ENCODE assay signal across 10 cellular contexts in genomic region chr7:31051598-31052503, GRCh38. TPM values are rescaled to one million over a fixed set of nuclear protein-coding genes. Genes with fewer than 3 reads are reported as not detected.
DNase-seq lines count a peak whose midpoint lies in the region; ATAC-seq and TF ChIP-seq lines count a peak whose summit lies in the region.
"Had no signal": no experiment of that assay in that cellular context is flagged by ENCODE, and none has a peak within 500 bp of the region (broad histone marks: within the 10 kb centered on the region; RNA-seq: fewer than 3 reads in every experiment).

Gene ADCYAP1R1 (plus strand): TSS chr7:31052308. CDS start chr7:31063265, 10,957 bp downstream.

- peaks cover 35% of the 10 kb centered on the region for H3K27me3 Mint-ChIP-seq in activated naive CD4-positive, alpha-beta T cell treated with anti-CD3 and anti-CD28 coated beads for 36 hours (ENCODE audit: low read depth)

- H3K4me3 ChIP-seq in lung (peak within 1 kb of the TSS; percentile 21), transverse colon (peak within 1 kb of the TSS in 3 of 4 donors; percentile 2 to 39 (median 19))

- H3K27me3 ChIP-seq in lung (ENCODE audit: control insufficient read depth, insufficient read depth) (peaks cover 10% of the 10 kb centered on the region), transverse colon (peaks cover 52% of the 10 kb centered on the region)

- 5 to 6% methylated on average over 52 to 61 of the region's 61 CpGs for WGBS in lung, 2 donors
- WGBS in transverse colon (ENCODE audit: low coverage in 1 of 2), 2 donors: 25% methylated on average over 14 of the region's 61 CpGs; no CpG with 5 or more reads in 1 of the 2 donors

- TF ChIP-seq EP300 in transverse colon (IDR thresholded peaks at IDR 0.05; ENCODE audit: low read depth): no peak

- H3K27ac Mint-ChIP-seq in activated naive CD4-positive, alpha-beta T cell treated with anti-CD3 and anti-CD28 coated beads for 36 hours: no peak within 1 kb of the TSS
- H3K27ac Mint-ChIP-seq: activated naive CD8-positive, alpha-beta T cell treated with anti-CD3 and anti-CD28 coated beads, Interleukin-2, amount 10 ng/mL, durations not matched to agents 7 days and 5 days had no signal

- peaks cover 0 to 7% of the 10 kb centered on the region in 2 donors for H3K4me1 ChIP-seq in lung (ENCODE audit: control insufficient read depth in 2 of 2, insufficient read depth in 2 of 2, low read length in 2 of 2)
- H3K4me1 ChIP-seq in transverse colon: peaks cover 0 to 6% (median 0%) of the 10 kb centered on the region in 4 donors

- peaks cover 0 to 2% of the 10 kb centered on the region in 2 donors for H3K9me3 ChIP-seq in lung (ENCODE audit: control insufficient read depth in 2 of 2, insufficient read depth in 1 of 2, low read length in 1 of 2)
- no peaks in the 10 kb centered on the region for H3K9me3 ChIP-seq in transverse colon

- H3K36me3 ChIP-seq in lung (ENCODE audit: control insufficient read depth in 2 of 2, insufficient read depth in 2 of 2, low read length in 2 of 2): no peaks in the 10 kb centered on the region
- no peaks in the 10 kb centered on the region for H3K36me3 ChIP-seq in transverse colon

- intact Hi-C loops in transverse colon (cut with DNase I; ENCODE audit: low total_unique reads): no loop called here
- intact Hi-C loops in activated naive CD4-positive, alpha-beta T cell treated with anti-CD3 and anti-CD28 coated beads for 36 hours (cut with micrococcal nuclease): no loop called here

- no peak for TF ChIP-seq POLR2A in transverse colon (IDR thresholded peaks at IDR 0.05)

- DNase-seq in NCI-H1417 (lab: John Stamatoyannopoulos, UW) (peak in 2 of 3 experiments; percentile 66 to 74), NCI-H1417 treated with DMSO at 0.1 percent for 48 hours (lab: John Stamatoyannopoulos, UW) (no peak), caudate nucleus (lab: John Stamatoyannopoulos, UW) (peak in 45 of 61 donors; percentile 8 to 79 (median 41)), lung (ENCODE audit: low spot score) (no peak), transverse colon (no peak), SW480 (ENCODE audit: low spot score) (no peak)
- DNase-seq in activated naive CD4-positive, alpha-beta T cell treated with anti-CD3 and anti-CD28 coated beads for 36 hours: no peak
- DNase-seq: activated naive CD8-positive, alpha-beta T cell treated with anti-CD3 and anti-CD28 coated beads, Interleukin-2, amount 10 ng/mL, durations not matched to agents 7 days and 5 days had no signal

- no peaks in the 10 kb centered on the region for H3K9me3 Mint-ChIP-seq in activated naive CD4-positive, alpha-beta T cell treated with anti-CD3 and anti-CD28 coated beads for 36 hours
- H3K9me3 Mint-ChIP-seq: activated naive CD8-positive, alpha-beta T cell treated with anti-CD3 and anti-CD28 coated beads, Interleukin-2, amount 10 ng/mL, durations not matched to agents 7 days and 5 days had no signal

- in situ Hi-C loops in transverse colon (cut with MboI; ENCODE audit: low pct_ligation_motif_present in 1 of 4, low pct_unique_long_range_greater_than_20kb in 1 of 4, low sequenced_read_pairs in 3 of 4): no loop called here

- peaks cover 3% of the 10 kb centered on the region for H3K4me1 Mint-ChIP-seq in activated naive CD4-positive, alpha-beta T cell treated with anti-CD3 and anti-CD28 coated beads for 36 hours (ENCODE audit: low read depth)
- H3K4me1 Mint-ChIP-seq: activated naive CD8-positive, alpha-beta T cell treated with anti-CD3 and anti-CD28 coated beads, Interleukin-2, amount 10 ng/mL, durations not matched to agents 7 days and 5 days had no signal

- H3K4me3 Mint-ChIP-seq in activated naive CD4-positive, alpha-beta T cell treated with anti-CD3 and anti-CD28 coated beads for 36 hours: no peak within 1 kb of the TSS
- H3K4me3 Mint-ChIP-seq: activated naive CD8-positive, alpha-beta T cell treated with anti-CD3 and anti-CD28 coated beads, Interleukin-2, amount 10 ng/mL, durations not matched to agents 7 days and 5 days had no signal

- H3K27ac ChIP-seq in caudate nucleus (ENCODE audit: low read depth, low read length) (peak within 1 kb of the TSS; percentile 73), lung (ENCODE audit: low read depth in 1 of 2, low read length in 1 of 2) (no peak within 1 kb of the TSS), transverse colon (peak within 1 kb of the TSS in 2 of 4 donors; percentile 7 to 21)

- CTCF ChIA-PET in activated naive CD4-positive, alpha-beta T cell treated with anti-CD3 and anti-CD28 coated beads for 36 hours (lab: Charles Lee): interaction anchor here (1.2 kb wide), 1 partner anchor 67 kb away, joined by 4 read pairs; no protein-coding TSS in a partner anchor

- H3K36me3 Mint-ChIP-seq in activated naive CD4-positive, alpha-beta T cell treated with anti-CD3 and anti-CD28 coated beads for 36 hours (ENCODE audit: low read depth): no peaks in the 10 kb centered on the region
- H3K36me3 Mint-ChIP-seq: activated naive CD8-positive, alpha-beta T cell treated with anti-CD3 and anti-CD28 coated beads, Interleukin-2, amount 10 ng/mL, durations not matched to agents 7 days and 5 days had no signal

- TF ChIP-seq CTCF in lung (IDR thresholded peaks at IDR 0.05; ENCODE audit: control extremely low read depth, extremely low read depth) (no peak), transverse colon (IDR thresholded peaks at IDR 0.05) (no peak)

- ATAC-seq in lung (ENCODE audit: insufficient read depth, low FRiP score) (no peak), GM19351 (IDR thresholded peaks at IDR 0.05; ENCODE audit: unreplicated experiment) (no peak)

RNA-seq across cellular contexts. Expression of gene ADCYAP1R1, which starts in this region (rescaled TPM):
- under 1 TPM; 0.25 to 1.00 TPM for total RNA-seq in lung
- polyA plus RNA-seq in lung: under 1 TPM; 0.14 to 0.53 TPM
- total RNA-seq in transverse colon: 1 to 10 TPM; 1.9 to 7.4 (median 3.4) TPM
- not detected for total RNA-seq in activated naive CD4-positive, alpha-beta T cell treated with anti-CD3 and anti-CD28 coated beads for 36 hours
- total RNA-seq: activated naive CD8-positive, alpha-beta T cell treated with anti-CD3 and anti-CD28 coated beads, Interleukin-2, amount 10 ng/mL, durations not matched to agents 7 days and 5 days had no signal
- polyA plus RNA-seq: keratinocyte had no signal

Comparison
In these comparisons a context has a peak if more than half of its experiments do, and no peak if none do; other contexts are left out.
1. DNase-seq: peak in NCI-H1417 (2 of 3) and caudate nucleus (45 of 61); none in NCI-H1417 treated with DMSO at 0.1 percent for 48 hours (single experiment), lung (single experiment), transverse colon (single experiment), SW480 (single experiment) and activated naive CD4-positive, alpha-beta T cell treated with anti-CD3 and anti-CD28 coated beads for 36 hours (single experiment).